Comparison of ENCODE assay signal across 34 cellular contexts in genomic region chr2:8357738-8358137, GRCh38.
"Had no signal": no experiment of that assay in that cellular context is flagged by ENCODE, and none has a peak within 500 bp of the region (broad histone marks: within the 10 kb centered on the region; RNA-seq: fewer than 3 reads in every experiment).

No MANE protein-coding gene starts in this region.

- H3K27ac Mint-ChIP-seq: activated CD4-positive, alpha-beta T cell treated with anti-CD3 and anti-CD28 coated beads, Interleukin-2, amount 10 ng/mL, durations not matched to agents 24 days and 14 days; activated CD8-positive, alpha-beta memory T cell treated with anti-CD3 and anti-CD28 coated beads, Interleukin-2, amount 10 ng/mL, durations not matched to agents 7 days and 5 days; activated CD8-positive, alpha-beta T cell treated with anti-CD3 and anti-CD28 coated beads for 36 hours; activated naive CD4-positive, alpha-beta T cell treated with anti-CD3 and anti-CD28 coated beads, Interleukin-2, amount 10 ng/mL, durations not matched to agents 7 days and 5 days; activated naive CD8-positive, alpha-beta T cell treated with anti-CD3 and anti-CD28 coated beads, Interleukin-2, amount 50 U/mL, for 24 hours; dendritic cell treated with granulocyte-macrophage colony-stimulating factor and Interleukin-4, amounts not matched to agents 40 ng/mL and 50 ng/mL, for 4 days; nephron progenitor cell; stimulated activated naive B cell treated with anti-CD40 and anti-IgM and Interleukin-4, amounts not matched to agents 10 μg/mL and 1 μg/mL and 100 μg/mL, for 72 hours had no signal

- DNase-seq: activated CD4-positive, alpha-beta T cell treated with anti-CD3 and anti-CD28 coated beads, Interleukin-2, amount 10 ng/mL, durations not matched to agents 24 days and 14 days; activated CD4-positive, CD25-positive, alpha-beta regulatory T cell treated with anti-CD3 and anti-CD28 coated beads, Interleukin-2, amount 50 U/mL, for 72 hours; activated CD8-positive, alpha-beta memory T cell treated with anti-CD3 and anti-CD28 coated beads, Interleukin-2, amount 10 ng/mL, durations not matched to agents 7 days and 5 days; activated CD8-positive, alpha-beta T cell treated with anti-CD3 and anti-CD28 coated beads for 36 hours; activated effector memory CD4-positive, alpha-beta T cell treated with anti-CD3 and anti-CD28 coated beads, Interleukin-2, amount 50 U/mL, for 16 hours; activated naive CD4-positive, alpha-beta T cell treated with anti-CD3 and anti-CD28 coated beads, Interleukin-2, amount 10 ng/mL, durations not matched to agents 7 days and 5 days; activated naive CD8-positive, alpha-beta T cell treated with anti-CD3 and anti-CD28 coated beads, Interleukin-2, amount 50 U/mL, for 24 hours; activated T-cell treated with anti-CD3 and anti-CD28 coated beads for 4 hours; amygdala; central memory CD4-positive, alpha-beta T cell; glutamatergic neuron; islet precursor cell; left ventricle myocardium inferior; mucosa of descending colon; nephron progenitor cell; nucleus accumbens; psoas muscle; stimulated activated CD4-positive, alpha-beta T cell treated with anti-CD3 and anti-CD28 coated beads, Interleukin-1b, Interleukin-23, amount 100 ng/mL, for 48 hours; stimulated activated CD4-positive, alpha-beta T cell treated with anti-CD3 and anti-CD28 coated beads, Interleukin-4, amount 100 ng/mL, for 4 hours; stimulated activated CD8-positive, alpha-beta memory T cell treated with anti-CD3 and anti-CD28 coated beads, Interleukin-4, amount 100 ng/mL, for 48 hours; stimulated activated naive B cell treated with anti-CD40 and anti-IgM and Interleukin-4, amounts not matched to agents 10 μg/mL and 1 μg/mL and 100 μg/mL, for 72 hours; stomach; SW 1271; T-helper 2 cell; thyroid gland; upper lobe of left lung had no signal

- H3K9me3 Mint-ChIP-seq: activated CD8-positive, alpha-beta T cell treated with anti-CD3 and anti-CD28 coated beads for 36 hours; activated naive CD4-positive, alpha-beta T cell treated with anti-CD3 and anti-CD28 coated beads, Interleukin-2, amount 10 ng/mL, durations not matched to agents 7 days and 5 days; activated naive CD8-positive, alpha-beta T cell treated with anti-CD3 and anti-CD28 coated beads, Interleukin-2, amount 50 U/mL, for 24 hours; dendritic cell treated with granulocyte-macrophage colony-stimulating factor and Interleukin-4, amounts not matched to agents 40 ng/mL and 50 ng/mL, for 4 days had no signal

- FAIRE-seq: frontal cortex had no signal

- H3K36me3 Mint-ChIP-seq: activated naive CD4-positive, alpha-beta T cell treated with anti-CD3 and anti-CD28 coated beads, Interleukin-2, amount 10 ng/mL, durations not matched to agents 7 days and 5 days; stimulated activated naive B cell treated with anti-CD40 and anti-IgM and Interleukin-4, amounts not matched to agents 10 μg/mL and 1 μg/mL and 100 μg/mL, for 72 hours had no signal

- H3K4me3 Mint-ChIP-seq: activated CD4-positive, alpha-beta T cell treated with anti-CD3 and anti-CD28 coated beads, Interleukin-2, amount 10 ng/mL, durations not matched to agents 24 days and 14 days; activated CD8-positive, alpha-beta memory T cell treated with anti-CD3 and anti-CD28 coated beads, Interleukin-2, amount 10 ng/mL, durations not matched to agents 7 days and 5 days; activated CD8-positive, alpha-beta T cell treated with anti-CD3 and anti-CD28 coated beads for 36 hours; activated naive CD4-positive, alpha-beta T cell treated with anti-CD3 and anti-CD28 coated beads, Interleukin-2, amount 10 ng/mL, durations not matched to agents 7 days and 5 days; activated naive CD8-positive, alpha-beta T cell treated with anti-CD3 and anti-CD28 coated beads, Interleukin-2, amount 50 U/mL, for 24 hours; nephron progenitor cell; stimulated activated naive B cell treated with anti-CD40 and anti-IgM and Interleukin-4, amounts not matched to agents 10 μg/mL and 1 μg/mL and 100 μg/mL, for 72 hours had no signal

- H3K79me2 ChIP-seq: parathyroid adenoma had no signal

- H3K4me1 ChIP-seq: breast epithelium, left ventricle myocardium inferior, parathyroid adenoma, psoas muscle, stomach, thyroid gland, upper lobe of left lung, vagina had no signal

- H3K27ac ChIP-seq: breast epithelium, epithelial cell of prostate, left ventricle myocardium inferior, parathyroid adenoma, psoas muscle, stomach, thyroid gland, upper lobe of left lung, vagina had no signal

- H3K4me1 Mint-ChIP-seq: activated naive CD4-positive, alpha-beta T cell treated with anti-CD3 and anti-CD28 coated beads, Interleukin-2, amount 10 ng/mL, durations not matched to agents 7 days and 5 days; activated naive CD8-positive, alpha-beta T cell treated with anti-CD3 and anti-CD28 coated beads, Interleukin-2, amount 50 U/mL, for 24 hours had no signal

- H3K4me3 ChIP-seq: breast epithelium, left ventricle myocardium inferior, lung, mucosa of descending colon, psoas muscle, smooth muscle cell, stomach, thyroid gland, upper lobe of left lung, vagina had no signal

- H3K9me3 ChIP-seq: mucosa of descending colon, psoas muscle, thyroid gland, upper lobe of left lung, vagina had no signal

- H3K36me3 ChIP-seq: breast epithelium, left ventricle myocardium inferior, stomach, thyroid gland, upper lobe of left lung, vagina had no signal

- H3K27me3 ChIP-seq: breast epithelium, stomach, thyroid gland, upper lobe of left lung, vagina had no signal

- ATAC-seq: activated CD8-positive, alpha-beta memory T cell treated with anti-CD3 and anti-CD28 coated beads, Interleukin-2, amount 10 ng/mL, durations not matched to agents 7 days and 5 days; activated CD8-positive, alpha-beta T cell treated with anti-CD3 and anti-CD28 coated beads for 36 hours; activated naive CD8-positive, alpha-beta T cell treated with anti-CD3 and anti-CD28 coated beads, Interleukin-2, amount 50 U/mL, for 24 hours; mucosa of descending colon; psoas muscle; stimulated activated naive B cell treated with anti-CD40 and anti-IgM and Interleukin-4, amounts not matched to agents 10 μg/mL and 1 μg/mL and 100 μg/mL, for 72 hours had no signal

- H3K27me3 Mint-ChIP-seq: activated CD8-positive, alpha-beta T cell treated with anti-CD3 and anti-CD28 coated beads for 36 hours; dendritic cell treated with granulocyte-macrophage colony-stimulating factor and Interleukin-4, amounts not matched to agents 40 ng/mL and 50 ng/mL, for 4 days had no signal

- H3K9ac ChIP-seq: parathyroid adenoma had no signal

- H3K4me2 ChIP-seq: smooth muscle cell had no signal

- H2AFZ ChIP-seq: parathyroid adenoma had no signal
